In the genomic region with DNA sequence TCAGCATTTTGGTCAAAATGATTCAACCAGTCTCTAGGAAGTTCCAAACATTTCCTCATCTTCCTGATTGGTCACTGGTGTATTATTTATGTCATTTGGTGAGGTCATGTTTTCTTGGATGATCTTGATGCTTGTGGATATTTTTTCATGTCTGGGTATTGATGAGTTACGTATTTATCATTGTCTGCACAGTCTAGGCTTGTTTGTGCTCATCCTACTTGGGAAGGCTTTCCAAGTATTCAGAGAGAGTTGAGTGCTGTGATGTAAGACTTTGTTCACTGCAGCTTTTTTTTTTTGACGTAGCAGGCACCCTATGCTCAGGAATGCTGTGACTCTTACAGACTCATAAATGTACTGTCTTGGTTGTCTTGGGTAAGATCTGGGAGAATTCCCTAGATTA, we compare ENCODE assay signal across 17 cellular contexts.
DNase-seq lines count a peak whose midpoint lies in the region; ATAC-seq and TF ChIP-seq lines count a peak whose summit lies in the region.
"Had no signal": no experiment of that assay in that cellular context is flagged by ENCODE, and none has a peak within 500 bp of the region (broad histone marks: within the 10 kb centered on the region; RNA-seq: fewer than 3 reads in every experiment).

No MANE protein-coding gene starts in this region.

- intact Hi-C loops in mammary epithelial cell (cut with micrococcal nuclease), result no loop called here
- intact Hi-C loops in breast epithelium (cut with DNase I; ENCODE audit: low total_unique reads), result no loop called here

- H3K4me1 ChIP-seq in mammary epithelial cell (ENCODE audit: insufficient read depth, low read length), result no peaks in the 10 kb centered on the region
- H3K4me1 ChIP-seq in breast epithelium, result no peaks in the 10 kb centered on the region
- H3K4me1 ChIP-seq: BLaER1 treated with 17β-estradiol and CSF1 and Interleukin-3, amounts not matched to agents 10 nM and 100 nM had no signal

- H4K20me1 ChIP-seq in mammary epithelial cell (ENCODE audit: insufficient read depth, low read length), result no peaks in the 10 kb centered on the region
- H4K20me1 ChIP-seq: BLaER1 treated with 17β-estradiol and CSF1 and Interleukin-3, amounts not matched to agents 10 nM and 100 nM had no signal

- no peaks in the 10 kb centered on the region for H3K9me3 ChIP-seq in mammary epithelial cell (replicated peaks; ENCODE audit: insufficient read depth, low read length)
- H3K9me3 ChIP-seq in breast epithelium, result peaks cover 0 to 5% of the 10 kb centered on the region in 2 donors

- DNase-seq in mammary epithelial cell, result peak; percentile 60
- no peak for DNase-seq in breast epithelium (ENCODE audit: low spot score in 2 of 2)
- DNase-seq in amniotic epithelial cell (ENCODE audit: low read depth), result peak; percentile 2
- DNase-seq in foreskin fibroblast, result peak; percentile 1 to 28
- DNase-seq in stimulated activated effector memory CD8-positive, alpha-beta T cell treated with anti-CD3 and anti-CD28 coated beads, Interleukin-12 subunit alpha, Interleukin-12 subunit beta, amount 100 ng/mL, for 72 hours (ENCODE audit: low spot score in 2 of 2), result no peak
- no peak for DNase-seq in stimulated activated CD4-positive, alpha-beta T cell treated with anti-CD3 and anti-CD28 coated beads, Interleukin-12 subunit alpha, Interleukin-12 subunit beta, amount 100 ng/mL, for 4 hours
- no peak for DNase-seq in NCI-H2029 treated with DMSO at 0.1 percent for 48 hours (lab: John Stamatoyannopoulos, UW)
- DNase-seq: AML-193; Calu3; CD4-positive, CD25-positive, alpha-beta regulatory T cell; DMS 273 treated with DMSO at 0.1 percent for 48 hours; HCEC 1CT; HFFc6 had no signal

- H3K27ac Mint-ChIP-seq in stimulated activated effector memory CD8-positive, alpha-beta T cell treated with anti-CD3 and anti-CD28 coated beads, Interleukin-12 subunit alpha, Interleukin-12 subunit beta, amount 100 ng/mL, for 72 hours, result no peak overlapping the region
- H3K27ac Mint-ChIP-seq: CD4-positive, CD25-positive, alpha-beta regulatory T cell; HFFc6 had no signal

- in situ Hi-C loops in mammary epithelial cell (cut with MboI; ENCODE audit: low sequenced_read_pairs in 2 of 2), result no loop called here

- no peaks in the 10 kb centered on the region for H3K79me2 ChIP-seq in mammary epithelial cell (ENCODE audit: insufficient read depth, low read length)

- no peak overlapping the region for H3K4me3 ChIP-seq in mammary epithelial cell (replicated peaks in 1 of 3; ENCODE audit: insufficient read depth in 1 of 3, low read depth in 2 of 3, low read length in 3 of 3)
- no peak overlapping the region for H3K4me3 ChIP-seq in breast epithelium
- H3K4me3 ChIP-seq in foreskin fibroblast (ENCODE audit: low read depth in 1 of 2, low read length in 2 of 2), result no peak overlapping the region
- H3K4me3 ChIP-seq: BLaER1 treated with 17β-estradiol and CSF1 and Interleukin-3, amounts not matched to agents 10 nM and 100 nM had no signal

- H3K36me3 ChIP-seq in mammary epithelial cell (ENCODE audit: insufficient read depth, low read length) (no peaks in the 10 kb centered on the region), breast epithelium (no peaks in the 10 kb centered on the region)
- H3K36me3 ChIP-seq: BLaER1 treated with 17β-estradiol and CSF1 and Interleukin-3, amounts not matched to agents 10 nM and 100 nM had no signal

- no peak overlapping the region for H3K9ac ChIP-seq in mammary epithelial cell (ENCODE audit: insufficient read depth, low read length)
- H3K9ac ChIP-seq: BLaER1 treated with 17β-estradiol and CSF1 and Interleukin-3, amounts not matched to agents 10 nM and 100 nM had no signal

- 65% methylated on average over 2 of the region's 2 CpGs for WGBS in mammary epithelial cell (ENCODE audit: low coverage, missing lambda C conversion rate)

- no peaks in the 10 kb centered on the region for H3K4me1 Mint-ChIP-seq in stimulated activated effector memory CD8-positive, alpha-beta T cell treated with anti-CD3 and anti-CD28 coated beads, Interleukin-12 subunit alpha, Interleukin-12 subunit beta, amount 100 ng/mL, for 72 hours
- H3K4me1 Mint-ChIP-seq: CD4-positive, CD25-positive, alpha-beta regulatory T cell had no signal

- TF ChIP-seq POLR2A in breast epithelium (IDR thresholded peaks at IDR 0.05), result no peak

- H3K36me3 Mint-ChIP-seq in stimulated activated effector memory CD8-positive, alpha-beta T cell treated with anti-CD3 and anti-CD28 coated beads, Interleukin-12 subunit alpha, Interleukin-12 subunit beta, amount 100 ng/mL, for 72 hours, result no peaks in the 10 kb centered on the region
- H3K36me3 Mint-ChIP-seq: CD4-positive, CD25-positive, alpha-beta regulatory T cell had no signal

- no TSS peak for BruUV-seq in mammary epithelial cell (replicated peaks; lab: Mats Ljungman, UMichigan)

- H3K4me3 Mint-ChIP-seq in stimulated activated effector memory CD8-positive, alpha-beta T cell treated with anti-CD3 and anti-CD28 coated beads, Interleukin-12 subunit alpha, Interleukin-12 subunit beta, amount 100 ng/mL, for 72 hours, result no peak overlapping the region
- H3K4me3 Mint-ChIP-seq: CD4-positive, CD25-positive, alpha-beta regulatory T cell; HFFc6 had no signal

- dilution Hi-C loops in mammary epithelial cell (cut with HindIII; ENCODE audit: low sequenced_read_pairs), result no loop called here

- peaks cover 12% of the 10 kb centered on the region for H3K9me3 Mint-ChIP-seq in stimulated activated effector memory CD8-positive, alpha-beta T cell treated with anti-CD3 and anti-CD28 coated beads, Interleukin-12 subunit alpha, Interleukin-12 subunit beta, amount 100 ng/mL, for 72 hours

- ATAC-seq in stimulated activated effector memory CD8-positive, alpha-beta T cell treated with anti-CD3 and anti-CD28 coated beads, Interleukin-12 subunit alpha, Interleukin-12 subunit beta, amount 100 ng/mL, for 72 hours, result peak; percentile 16
- no peak for ATAC-seq in HG03571 (IDR thresholded peaks at IDR 0.05; ENCODE audit: unreplicated experiment)

- H3K27me3 ChIP-seq in mammary epithelial cell (ENCODE audit: insufficient read depth, low read length) (no peaks in the 10 kb centered on the region), breast epithelium (no peaks in the 10 kb centered on the region)
- H3K27me3 ChIP-seq: BLaER1 treated with 17β-estradiol and CSF1 and Interleukin-3, amounts not matched to agents 10 nM and 100 nM had no signal

- H3K4me2 ChIP-seq in mammary epithelial cell (ENCODE audit: insufficient read depth, low read depth, low read length), result no peak overlapping the region
- H3K4me2 ChIP-seq: BLaER1 treated with 17β-estradiol and CSF1 and Interleukin-3, amounts not matched to agents 10 nM and 100 nM had no signal

- CTCF ChIA-PET in mammary epithelial cell (lab: Charles Lee; ENCODE audit: low non-redundant PET), result no interaction called here

- H3K27ac ChIP-seq in mammary epithelial cell (ENCODE audit: insufficient read depth, low read depth, low read length) (no peak overlapping the region), breast epithelium (no peak overlapping the region)
- H3K27ac ChIP-seq: 22Rv1; BLaER1 treated with 17β-estradiol and CSF1 and Interleukin-3, amounts not matched to agents 10 nM and 100 nM; HL-60 had no signal

- TF ChIP-seq CTCF in mammary epithelial cell (conservative IDR thresholded peaks at IDR 0.05 in 1 of 2, IDR thresholded peaks at IDR 0.05 in 1 of 2; ENCODE audit: extremely low read depth in 1 of 2, insufficient read depth in 1 of 2, low read depth in 1 of 2, low read length in 2 of 2), result no peak
- no peak for TF ChIP-seq CTCF in breast epithelium (IDR thresholded peaks at IDR 0.05)
- no peak for TF ChIP-seq CTCF in foreskin fibroblast (IDR thresholded peaks at IDR 0.05; ENCODE audit: low read depth, low read length)

- H2AFZ ChIP-seq in mammary epithelial cell (ENCODE audit: low read depth, low read length), result no peak overlapping the region

Comparison
In these comparisons a context has a peak if more than half of its experiments do, and no peak if none do; other contexts are left out.
1. DNase-seq: peak in mammary epithelial cell (single experiment), amniotic epithelial cell (single experiment) and foreskin fibroblast (2 of 2); none in breast epithelium (0 of 2), stimulated activated effector memory CD8-positive, alpha-beta T cell treated with anti-CD3 and anti-CD28 coated beads, Interleukin-12 subunit alpha, Interleukin-12 subunit beta, amount 100 ng/mL, for 72 hours (0 of 2), stimulated activated CD4-positive, alpha-beta T cell treated with anti-CD3 and anti-CD28 coated beads, Interleukin-12 subunit alpha, Interleukin-12 subunit beta, amount 100 ng/mL, for 4 hours (single experiment) and NCI-H2029 treated with DMSO at 0.1 percent for 48 hours (single experiment).